ENCODE assay signal across 5 cellular contexts in genomic region chr18:22706025-22706424, GRCh38.
DNase-seq lines count a peak whose midpoint lies in the region; ATAC-seq, FAIRE-seq and TF ChIP-seq lines count a peak whose summit lies in the region.
"Not testable (repeated sequence)": the region's sequence is repeated elsewhere in the genome, so short reads cannot be mapped to it uniquely, and the experiment has no call there.

No MANE protein-coding gene starts in this region.

- not testable (repeated sequence) for H3K27me3 Mint-ChIP-seq in activated CD8-positive, alpha-beta memory T cell treated with anti-CD3 and anti-CD28 coated beads, Interleukin-2, amount 10 ng/mL, durations not matched to agents 7 days and 5 days; chondrocyte (ENCODE audit: low read depth); osteocyte (ENCODE audit: unreplicated experiment)

- not testable (repeated sequence) for H3K79me2 ChIP-seq in K562 (ENCODE audit: control insufficient read depth, insufficient read depth, low read length)

- not testable (repeated sequence) for H3K9me1 ChIP-seq in K562 (ENCODE audit: control insufficient read depth, insufficient read depth, low read length)

- not testable (repeated sequence) for H3K36me3 Mint-ChIP-seq in activated CD8-positive, alpha-beta memory T cell treated with anti-CD3 and anti-CD28 coated beads, Interleukin-2, amount 10 ng/mL, durations not matched to agents 7 days and 5 days; chondrocyte (ENCODE audit: low read depth); osteocyte (ENCODE audit: unreplicated experiment)

- TF ChIP-seq EP300 in K562 (IDR thresholded peaks at IDR 0.05; ENCODE audit: low read length): not testable (repeated sequence)

- TF ChIP-seq CTCF in HEK293 (tag by site-specific recombination; IDR thresholded peaks at IDR 0.05); K562 (IDR thresholded peaks at IDR 0.05 in 2 of 3, conservative IDR thresholded peaks at IDR 0.05 in 1 of 3; ENCODE audit: insufficient read depth in 2 of 3, low read depth in 1 of 3, low read length in 3 of 3); chondrocyte (IDR thresholded peaks at IDR 0.05); osteocyte (IDR thresholded peaks at IDR 0.05): not testable (repeated sequence)

- H3K27me3 ChIP-seq in K562 (ENCODE audit: control insufficient read depth in 2 of 2, insufficient read depth in 2 of 2, low read length in 2 of 2): not testable (repeated sequence)

- H4K20me1 ChIP-seq in K562 (replicated peaks; ENCODE audit: control insufficient read depth, insufficient read depth, low read length): not testable (repeated sequence)

- not testable (repeated sequence) for DNase-seq in activated CD8-positive, alpha-beta memory T cell treated with anti-CD3 and anti-CD28 coated beads, Interleukin-2, amount 10 ng/mL, durations not matched to agents 7 days and 5 days; K562 (ENCODE audit: extremely low read depth in 1 of 4, low spot score in 3 of 4); chondrocyte (ENCODE audit: low spot score); osteocyte (ENCODE audit: extremely low spot score, unreplicated experiment)

- BruUV-seq in K562 (replicated peaks; lab: Mats Ljungman, UMichigan): not testable (repeated sequence)

- peak overlapping the region; percentile 10 for H3K27ac Mint-ChIP-seq in activated CD8-positive, alpha-beta memory T cell treated with anti-CD3 and anti-CD28 coated beads, Interleukin-2, amount 10 ng/mL, durations not matched to agents 7 days and 5 days
- H3K27ac Mint-ChIP-seq in chondrocyte (ENCODE audit: unreplicated experiment) (peak overlapping the region; percentile 32), osteocyte (ENCODE audit: unreplicated experiment) (peak overlapping the region; percentile 61)

- not testable (repeated sequence) for H2AFZ ChIP-seq in K562 (ENCODE audit: low read depth, low read length)

- H3K27ac ChIP-seq in HEK293 (ENCODE audit: extremely low read depth, low read depth, low read length); K562 (ENCODE audit: extremely low read depth, low read depth, low read length): not testable (repeated sequence)

- H3K4me1 ChIP-seq in HEK293 (ENCODE audit: control insufficient read depth, insufficient read depth, low read length); K562 (replicated peaks in 1 of 2; ENCODE audit: control insufficient read depth in 2 of 2, insufficient read depth in 2 of 2, low read length in 2 of 2): not testable (repeated sequence)

- 2% methylated on average over 3 of the region's 3 CpGs for WGBS in K562 (ENCODE audit: insufficient coverage, low coverage, missing lambda C conversion rate)

- not testable (repeated sequence) for ATAC-seq in activated CD8-positive, alpha-beta memory T cell treated with anti-CD3 and anti-CD28 coated beads, Interleukin-2, amount 10 ng/mL, durations not matched to agents 7 days and 5 days; K562

- TF ChIP-seq RAD21 in K562 (CRISPR knock-in tag; conservative IDR thresholded peaks at IDR 0.05 in 1 of 2, IDR thresholded peaks at IDR 0.05 in 1 of 2): not testable (repeated sequence)

- CTCF ChIA-PET in HEK293 (lab: Yijun Ruan, JAX): interaction anchor here (0.6 to 0.9 kb wide), 2 partner anchors 9 to 54 kb away, joined by 3 to 5 read pairs; no protein-coding TSS in a partner anchor
- CTCF ChIA-PET in activated CD8-positive, alpha-beta memory T cell treated with anti-CD3 and anti-CD28 coated beads, Interleukin-2, amount 10 ng/mL, durations not matched to agents 7 days and 5 days (lab: Charles Lee); K562 (lab: Yijun Ruan, JAX; ENCODE audit: low intra/inter-chr PET ratio): not testable (repeated sequence)

- H3K4me3 Mint-ChIP-seq in activated CD8-positive, alpha-beta memory T cell treated with anti-CD3 and anti-CD28 coated beads, Interleukin-2, amount 10 ng/mL, durations not matched to agents 7 days and 5 days; chondrocyte (ENCODE audit: unreplicated experiment); osteocyte (ENCODE audit: unreplicated experiment): not testable (repeated sequence)

- not testable (repeated sequence) for H3K4me1 Mint-ChIP-seq in activated CD8-positive, alpha-beta memory T cell treated with anti-CD3 and anti-CD28 coated beads, Interleukin-2, amount 10 ng/mL, durations not matched to agents 7 days and 5 days
- H3K4me1 Mint-ChIP-seq in chondrocyte (ENCODE audit: low read depth): peaks cover 26% of the 10 kb centered on the region
- peaks cover 40% of the 10 kb centered on the region for H3K4me1 Mint-ChIP-seq in osteocyte (ENCODE audit: unreplicated experiment)

- not testable (repeated sequence) for FAIRE-seq in K562 (lab: Jason Lieb, UNC)

- not testable (repeated sequence) for H3K9ac ChIP-seq in K562 (ENCODE audit: insufficient read depth in 1 of 2, low read depth in 2 of 2, low read length in 2 of 2)

- not testable (repeated sequence) for H3K4me2 ChIP-seq in K562 (ENCODE audit: insufficient read depth, low read length)

- not testable (repeated sequence) for H3K9me3 Mint-ChIP-seq in activated CD8-positive, alpha-beta memory T cell treated with anti-CD3 and anti-CD28 coated beads, Interleukin-2, amount 10 ng/mL, durations not matched to agents 7 days and 5 days (ENCODE audit: low read depth); chondrocyte (ENCODE audit: low read depth); osteocyte (ENCODE audit: unreplicated experiment)

- POLR2A ChIA-PET in HEK293 (lab: Yijun Ruan, JAX); K562 (lab: Yijun Ruan, JAX): not testable (repeated sequence)

- intact Hi-C loops in K562 (cut with micrococcal nuclease): not testable (repeated sequence)

- in situ Hi-C loops in K562 (cut with MboI): not testable (repeated sequence)

- not testable (repeated sequence) for H3K36me3 ChIP-seq in HEK293 (ENCODE audit: control insufficient read depth in 2 of 2, insufficient read depth in 1 of 2, low read length in 2 of 2); K562 (ENCODE audit: control insufficient read depth, insufficient read depth, low read length)

- not testable (repeated sequence) for TF ChIP-seq POLR2A in K562 (conservative IDR thresholded peaks at IDR 0.05)

- H3K9me3 ChIP-seq in HEK293 (ENCODE audit: control insufficient read depth, insufficient read depth, low read depth, low read length); K562 (replicated peaks; ENCODE audit: control insufficient read depth, insufficient read depth, low read depth, low read length): not testable (repeated sequence)

- H3K4me3 ChIP-seq in HEK293 (ENCODE audit: low read depth, low read length); K562: not testable (repeated sequence)

TF ChIP-seq in HEK293, 187 proteins besides CTCF, POLR2A, EP300 and RAD21:
- TF ChIP-seq ZNF146 (tag by site-specific recombination; IDR thresholded peaks at IDR 0.05) (peak; percentile 68), ZNF580 (tag by site-specific recombination; IDR thresholded peaks at IDR 0.05) (peak; percentile 73)

TF ChIP-seq in K562, 482 proteins besides CTCF, POLR2A, EP300 and RAD21:
- peak; percentile 68 for TF ChIP-seq ZNF146 (CRISPR knock-in tag; IDR thresholded peaks at IDR 0.05; ENCODE audit: unreplicated experiment)

Comparison
In these comparisons a context has a peak if more than half of its experiments do, and no peak if none do; other contexts are left out.
1. H3K27ac Mint-ChIP-seq: peak in every context shown above with its lines; median percentile 61 in osteocyte; 32 in chondrocyte; 10 in activated CD8-positive, alpha-beta memory T cell treated with anti-CD3 and anti-CD28 coated beads, Interleukin-2, amount 10 ng/mL, durations not matched to agents 7 days and 5 days.